In the genomic region with DNA sequence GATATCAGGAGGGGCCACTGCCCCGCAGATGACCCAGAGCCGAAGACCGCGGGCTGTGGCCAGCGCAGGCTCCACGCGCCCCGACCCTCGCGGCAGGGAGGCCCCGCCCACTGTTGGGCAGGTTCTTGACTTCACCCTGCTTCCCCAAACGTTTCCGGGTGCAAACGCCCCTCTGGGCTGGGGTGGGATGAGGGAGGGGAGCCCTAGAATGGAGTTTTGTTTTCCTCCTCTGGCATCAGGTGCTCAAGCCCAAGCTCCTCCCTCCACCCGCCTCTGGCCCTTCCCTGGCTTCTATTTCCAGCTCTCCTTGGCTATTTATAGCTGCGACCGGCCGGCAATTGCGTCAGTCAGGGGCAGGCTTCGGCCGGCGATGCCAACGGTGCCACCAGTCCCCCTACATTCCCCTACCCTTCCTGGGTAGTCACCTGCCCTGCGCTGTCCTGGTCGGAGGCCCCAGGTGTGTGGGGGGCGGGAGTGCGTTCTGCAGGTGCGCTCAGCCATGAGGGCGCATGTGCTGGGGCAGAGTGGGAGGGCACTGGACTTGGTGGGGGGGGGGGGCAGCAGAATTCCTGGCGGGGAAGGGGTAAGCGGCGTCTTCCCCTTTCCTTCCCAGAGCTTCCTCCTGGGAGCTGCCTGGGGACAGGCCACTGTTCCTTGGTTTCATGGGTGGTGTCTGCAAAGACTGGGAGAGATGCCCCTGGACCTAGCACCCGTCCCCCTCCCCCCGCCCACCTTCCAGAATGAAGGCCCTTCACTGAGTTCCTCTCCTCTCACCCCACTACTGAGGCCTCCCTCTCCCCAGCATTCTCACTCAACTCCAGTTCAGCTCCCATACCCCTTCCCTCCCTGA, we compare ENCODE assay signal across 8 cellular contexts. TPM values are rescaled to one million over a fixed set of nuclear protein-coding genes. Genes with fewer than 3 reads are reported as not detected.
DNase-seq lines count a peak whose midpoint lies in the region; ATAC-seq and TF ChIP-seq lines count a peak whose summit lies in the region.

No MANE protein-coding gene starts in this region.

- TF ChIP-seq EP300 in gastroesophageal sphincter (IDR thresholded peaks at IDR 0.05): peak; percentile 14

- TF ChIP-seq POLR2A in gastroesophageal sphincter (IDR thresholded peaks at IDR 0.05): no peak

- peak overlapping the region; percentile 24 for H3K4me2 ChIP-seq in osteoblast (ENCODE audit: insufficient read depth, low read length)

- no peak overlapping the region for H3K9ac ChIP-seq in HUES48 (ENCODE audit: low read depth, low read length)

- H4K20me1 ChIP-seq in osteoblast (ENCODE audit: insufficient read depth, low read length): no peaks in the 10 kb centered on the region

- peaks cover 54% of the 10 kb centered on the region for H3K27me3 ChIP-seq in HUES48 (ENCODE audit: control insufficient read depth, insufficient read depth, low read length)
- H3K27me3 ChIP-seq in gastroesophageal sphincter: peaks cover 47% of the 10 kb centered on the region
- peaks cover 47% of the 10 kb centered on the region for H3K27me3 ChIP-seq in osteoblast (ENCODE audit: insufficient read depth, low read length)

- peak; percentile 30 for DNase-seq in RPMI7951 (ENCODE audit: low read depth)
- peak; percentile 99 for DNase-seq in osteoblast (ENCODE audit: insufficient read length, low spot score, missing footprints)
- DNase-seq in NCI-H446 treated with DMSO at 0.1 percent for 48 hours (lab: John Stamatoyannopoulos, UW): no peak

- H3K36me3 ChIP-seq in HUES48 (ENCODE audit: control insufficient read depth, insufficient read depth, low read length) (no peaks in the 10 kb centered on the region), gastroesophageal sphincter (no peaks in the 10 kb centered on the region), osteoblast (ENCODE audit: insufficient read depth, low read length) (no peaks in the 10 kb centered on the region)

- H3K79me2 ChIP-seq in osteoblast (ENCODE audit: insufficient read depth, low read length): no peaks in the 10 kb centered on the region

- H3K9me3 ChIP-seq in HUES48 (ENCODE audit: control insufficient read depth, insufficient read depth, low read length): no peaks in the 10 kb centered on the region
- no peaks in the 10 kb centered on the region for H3K9me3 ChIP-seq in gastroesophageal sphincter
- H3K9me3 ChIP-seq in osteoblast (ENCODE audit: low read depth, low read length): no peaks in the 10 kb centered on the region

- peak overlapping the region; percentile 53 for H3K4me3 ChIP-seq in HUES48 (ENCODE audit: low read depth, low read length)
- peak overlapping the region in 1 of 2 donors; percentile 39 for H3K4me3 ChIP-seq in gastroesophageal sphincter
- no peak overlapping the region for H3K4me3 ChIP-seq in osteoblast (ENCODE audit: insufficient read depth, low read length)

- ATAC-seq in gastroesophageal sphincter (peak; percentile 78), HG03469 (IDR thresholded peaks at IDR 0.05; ENCODE audit: unreplicated experiment) (no peak), GM18858 (IDR thresholded peaks at IDR 0.05; ENCODE audit: unreplicated experiment) (no peak), GM18517 (IDR thresholded peaks at IDR 0.05; ENCODE audit: unreplicated experiment) (no peak)

- TF ChIP-seq CTCF in gastroesophageal sphincter (IDR thresholded peaks at IDR 0.05) (peak in 1 of 4 experiments; percentile 2), osteoblast (IDR thresholded peaks at IDR 0.05; ENCODE audit: extremely low read depth, low read depth, low read length) (no peak)

- H3K27ac ChIP-seq in HUES48 (ENCODE audit: low read depth, low read length) (no peak overlapping the region), gastroesophageal sphincter (peak overlapping the region in 3 of 4 donors; percentile 80 to 85 (median 83)), osteoblast (ENCODE audit: low read depth, low read length) (no peak overlapping the region)

- H3K4me1 ChIP-seq in HUES48 (ENCODE audit: control insufficient read depth, insufficient read depth, low read length) (peaks cover 8% of the 10 kb centered on the region; the same call in 1 of the 2 replicates), gastroesophageal sphincter (peaks cover 0 to 48% (median 24%) of the 10 kb centered on the region in 3 donors), osteoblast (ENCODE audit: insufficient read depth, low read length) (no peaks in the 10 kb centered on the region)

- H2AFZ ChIP-seq in osteoblast (ENCODE audit: low read length): no peak overlapping the region

- 5 to 11% methylated on average over 4 to 7 of the region's 34 CpGs for WGBS in gastroesophageal sphincter (ENCODE audit: low coverage in 1 of 2), 2 donors

RNA-seq across cellular contexts. Expression of a gene that starts 23.6 kb away (rescaled TPM):
- 0.10 and 0.24 TPM in 2 replicates for total RNA-seq in RPMI7951 (2014; rRNA removed; shearing (Covaris generic))
- total RNA-seq in gastroesophageal sphincter (1 to 10 TPM; 3.3 to 7.8 (median 4.9) TPM), osteoblast (under 0.01 TPM in 2 replicates)

RNA-seq across cellular contexts. Expression of a gene that starts 36.6 kb away (rescaled TPM):
- not detected in 2 replicates for total RNA-seq in RPMI7951 (2014; rRNA removed; shearing (Covaris generic))
- total RNA-seq in gastroesophageal sphincter (not detected), osteoblast (not detected in 2 replicates)

RNA-seq across cellular contexts. Expression of a gene that starts 49.6 kb away (rescaled TPM):
- not detected in 2 replicates for total RNA-seq in RPMI7951 (2014; rRNA removed; shearing (Covaris generic))
- total RNA-seq in gastroesophageal sphincter (not detected), osteoblast (not detected in 2 replicates)

RNA-seq across cellular contexts. Expression of a gene that starts 59.8 kb away (rescaled TPM):
- total RNA-seq in RPMI7951 (2014; rRNA removed; shearing (Covaris generic)): not detected in 2 replicates
- not detected for total RNA-seq in gastroesophageal sphincter
- not detected in 2 replicates for total RNA-seq in osteoblast

Comparison
In these comparisons a context has a peak if more than half of its experiments do, and no peak if none do; other contexts are left out.
1. H3K27ac ChIP-seq: peak in gastroesophageal sphincter (3 of 4); none in HUES48 (single experiment) and osteoblast (single experiment).